Comparison of ENCODE assay signal across 1 cellular context in the genomic region with DNA sequence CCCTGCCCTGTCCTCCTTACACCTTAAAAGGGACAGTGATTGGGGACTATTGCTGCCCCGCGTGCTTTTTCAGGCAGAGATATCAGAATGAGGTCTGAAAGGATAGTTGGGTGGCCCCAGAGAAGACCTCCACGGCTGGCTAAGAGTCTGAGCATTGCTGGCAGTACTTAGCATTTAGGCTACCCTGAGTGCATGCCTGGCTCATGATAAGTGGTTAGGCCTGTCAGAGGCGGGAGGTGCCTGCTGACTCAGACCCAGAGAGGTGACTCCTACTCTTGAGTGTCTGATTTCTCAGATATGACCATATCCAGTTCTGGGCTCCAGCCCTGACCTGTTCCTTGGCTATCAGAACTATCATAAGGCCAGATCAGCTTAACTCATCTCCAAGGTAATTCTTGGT.
TF ChIP-seq lines count a peak whose summit lies in the region.

No MANE protein-coding gene starts in this region.

TF ChIP-seq in K562, 482 proteins besides CTCF, POLR2A, EP300 and RAD21 (continued from another document and continues in another):
- no peak for TF ChIP-seq NR3C1 (CRISPR knock-in tag; IDR thresholded peaks at IDR 0.05)
- TF ChIP-seq GABPB1 (CRISPR knock-in tag; IDR thresholded peaks at IDR 0.05) = peak; percentile 46; the same call in 1 of the 2 replicates
- TF ChIP-seq CREB1 (IDR thresholded peaks at IDR 0.05) = peak; percentile 50; the same call in 1 of the 2 replicates
- TF ChIP-seq CREB1 (CRISPR knock-in tag; IDR thresholded peaks at IDR 0.05) = peak; percentile 43; the same call in 1 of the 2 replicates
- TF ChIP-seq GTF2E2 (tag; IDR thresholded peaks at IDR 0.05) = no peak
- TF ChIP-seq ARNT (IDR thresholded peaks at IDR 0.05) = no peak
- TF ChIP-seq TBL1XR1 (IDR thresholded peaks at IDR 0.05; ENCODE audit: low read length in 2 of 2) = peak; percentile 47 to 64; a peak in 1 of 4 replicates
- no peak for TF ChIP-seq RBM25 (IDR thresholded peaks at IDR 0.05; ENCODE audit: low read depth, low read length, severe bottlenecking)
- TF ChIP-seq SMARCB1 (IDR thresholded peaks at IDR 0.05; ENCODE audit: insufficient read length, low read depth) = no peak
- no peak for TF ChIP-seq SAFB (IDR thresholded peaks at IDR 0.05; ENCODE audit: borderline replicate concordance, low read depth, low read length)
- peak; percentile 42; the same call in 1 of the 2 replicates for TF ChIP-seq MTA3 (IDR thresholded peaks at IDR 0.05; ENCODE audit: borderline replicate concordance)
- no peak for TF ChIP-seq ZNF586 (CRISPR knock-in tag; conservative IDR thresholded peaks at IDR 0.05)
- TF ChIP-seq CTBP1 (IDR thresholded peaks at IDR 0.05; ENCODE audit: borderline replicate concordance) = peak; percentile 72; the same call in 1 of the 2 replicates
- TF ChIP-seq ZNF830 (CRISPR knock-in tag; IDR thresholded peaks at IDR 0.05) = no peak
- peak in 1 of 3 experiments; percentile 16 for TF ChIP-seq YY1 (IDR thresholded peaks at IDR 0.05; ENCODE audit: borderline replicate concordance in 1 of 3, control insufficient read depth in 1 of 3, extremely low read depth in 1 of 3, insufficient read depth in 3 of 3, insufficient read length in 1 of 3, insufficient replicate concordance in 2 of 3, low read depth in 1 of 3, low read length in 2 of 3)
- no peak for TF ChIP-seq PHF21A (IDR thresholded peaks at IDR 0.05; ENCODE audit: borderline replicate concordance, low read depth)
- TF ChIP-seq, protein P1, sequence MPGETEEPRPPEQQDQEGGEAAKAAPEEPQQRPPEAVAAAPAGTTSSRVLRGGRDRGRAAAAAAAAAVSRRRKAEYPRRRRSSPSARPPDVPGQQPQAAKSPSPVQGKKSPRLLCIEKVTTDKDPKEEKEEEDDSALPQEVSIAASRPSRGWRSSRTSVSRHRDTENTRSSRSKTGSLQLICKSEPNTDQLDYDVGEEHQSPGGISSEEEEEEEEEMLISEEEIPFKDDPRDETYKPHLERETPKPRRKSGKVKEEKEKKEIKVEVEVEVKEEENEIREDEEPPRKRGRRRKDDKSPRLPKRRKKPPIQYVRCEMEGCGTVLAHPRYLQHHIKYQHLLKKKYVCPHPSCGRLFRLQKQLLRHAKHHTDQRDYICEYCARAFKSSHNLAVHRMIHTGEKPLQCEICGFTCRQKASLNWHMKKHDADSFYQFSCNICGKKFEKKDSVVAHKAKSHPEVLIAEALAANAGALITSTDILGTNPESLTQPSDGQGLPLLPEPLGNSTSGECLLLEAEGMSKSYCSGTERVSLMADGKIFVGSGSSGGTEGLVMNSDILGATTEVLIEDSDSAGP (CRISPR knock-in tag; IDR thresholded peaks at IDR 0.05) = no peak
- no peak for TF ChIP-seq RB1 (IDR thresholded peaks at IDR 0.05; ENCODE audit: low read depth)
- TF ChIP-seq DIDO1 (tag; IDR thresholded peaks at IDR 0.05; ENCODE audit: low read depth) = no peak
- TF ChIP-seq CCNT2 (IDR thresholded peaks at IDR 0.05; ENCODE audit: borderline replicate concordance, extremely low read depth, insufficient read length, low read depth, low read length) = peak; percentile 84
- 0 out of 2 replicates have a peak, but pooled peaks have one; percentile 48 for TF ChIP-seq SMAD4 (CRISPR knock-in tag; conservative IDR thresholded peaks at IDR 0.05)
- TF ChIP-seq, protein P2, sequence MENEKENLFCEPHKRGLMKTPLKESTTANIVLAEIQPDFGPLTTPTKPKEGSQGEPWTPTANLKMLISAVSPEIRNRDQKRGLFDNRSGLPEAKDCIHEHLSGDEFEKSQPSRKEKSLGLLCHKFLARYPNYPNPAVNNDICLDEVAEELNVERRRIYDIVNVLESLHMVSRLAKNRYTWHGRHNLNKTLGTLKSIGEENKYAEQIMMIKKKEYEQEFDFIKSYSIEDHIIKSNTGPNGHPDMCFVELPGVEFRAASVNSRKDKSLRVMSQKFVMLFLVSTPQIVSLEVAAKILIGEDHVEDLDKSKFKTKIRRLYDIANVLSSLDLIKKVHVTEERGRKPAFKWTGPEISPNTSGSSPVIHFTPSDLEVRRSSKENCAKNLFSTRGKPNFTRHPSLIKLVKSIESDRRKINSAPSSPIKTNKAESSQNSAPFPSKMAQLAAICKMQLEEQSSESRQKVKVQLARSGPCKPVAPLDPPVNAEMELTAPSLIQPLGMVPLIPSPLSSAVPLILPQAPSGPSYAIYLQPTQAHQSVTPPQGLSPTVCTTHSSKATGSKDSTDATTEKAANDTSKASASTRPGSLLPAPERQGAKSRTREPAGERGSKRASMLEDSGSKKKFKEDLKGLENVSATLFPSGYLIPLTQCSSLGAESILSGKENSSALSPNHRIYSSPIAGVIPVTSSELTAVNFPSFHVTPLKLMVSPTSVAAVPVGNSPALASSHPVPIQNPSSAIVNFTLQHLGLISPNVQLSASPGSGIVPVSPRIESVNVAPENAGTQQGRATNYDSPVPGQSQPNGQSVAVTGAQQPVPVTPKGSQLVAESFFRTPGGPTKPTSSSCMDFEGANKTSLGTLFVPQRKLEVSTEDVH (IDR thresholded peaks at IDR 0.05; ENCODE audit: low read depth, partially characterized antibody) = no peak
- peak; percentile 45; the same call in 1 of the 2 replicates for TF ChIP-seq ZFX (CRISPR knock-in tag; IDR thresholded peaks at IDR 0.05)
- peak; percentile 49; the same call in 1 of the 2 replicates for TF ChIP-seq MAFK (IDR thresholded peaks at IDR 0.05; ENCODE audit: low read length)
- TF ChIP-seq MAFG (tag; conservative IDR thresholded peaks at IDR 0.05) = 0 out of 2 replicates have a peak, but pooled peaks have one; percentile 17
- TF ChIP-seq, protein P3, sequence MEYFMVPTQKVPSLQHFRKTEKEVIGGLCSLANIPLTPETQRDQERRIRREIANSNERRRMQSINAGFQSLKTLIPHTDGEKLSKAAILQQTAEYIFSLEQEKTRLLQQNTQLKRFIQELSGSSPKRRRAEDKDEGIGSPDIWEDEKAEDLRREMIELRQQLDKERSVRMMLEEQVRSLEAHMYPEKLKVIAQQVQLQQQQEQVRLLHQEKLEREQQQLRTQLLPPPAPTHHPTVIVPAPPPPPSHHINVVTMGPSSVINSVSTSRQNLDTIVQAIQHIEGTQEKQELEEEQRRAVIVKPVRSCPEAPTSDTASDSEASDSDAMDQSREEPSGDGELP (CRISPR knock-in tag; IDR thresholded peaks at IDR 0.05; ENCODE audit: borderline replicate concordance) = peak; percentile 73
- TF ChIP-seq, protein P4, sequence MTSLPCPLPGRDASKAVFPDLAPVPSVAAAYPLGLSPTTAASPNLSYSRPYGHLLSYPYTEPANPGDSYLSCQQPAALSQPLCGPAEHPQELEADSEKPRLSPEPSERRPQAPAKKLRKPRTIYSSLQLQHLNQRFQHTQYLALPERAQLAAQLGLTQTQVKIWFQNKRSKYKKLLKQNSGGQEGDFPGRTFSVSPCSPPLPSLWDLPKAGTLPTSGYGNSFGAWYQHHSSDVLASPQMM (CRISPR knock-in tag; IDR thresholded peaks at IDR 0.05) = no peak
- TF ChIP-seq ZEB2 (IDR thresholded peaks at IDR 0.05) = peak; percentile 74
- peak; percentile 86 for TF ChIP-seq KLF16 (IDR thresholded peaks at IDR 0.05)
- no peak for TF ChIP-seq RBM39 (optimal IDR thresholded peaks at IDR 0.05; ENCODE audit: low read depth, low read length)
- TF ChIP-seq ARHGAP35 (IDR thresholded peaks at IDR 0.05; ENCODE audit: partially characterized antibody) = no peak
- no peak for TF ChIP-seq ZSCAN29 (IDR thresholded peaks at IDR 0.05)
- TF ChIP-seq, protein P5, sequence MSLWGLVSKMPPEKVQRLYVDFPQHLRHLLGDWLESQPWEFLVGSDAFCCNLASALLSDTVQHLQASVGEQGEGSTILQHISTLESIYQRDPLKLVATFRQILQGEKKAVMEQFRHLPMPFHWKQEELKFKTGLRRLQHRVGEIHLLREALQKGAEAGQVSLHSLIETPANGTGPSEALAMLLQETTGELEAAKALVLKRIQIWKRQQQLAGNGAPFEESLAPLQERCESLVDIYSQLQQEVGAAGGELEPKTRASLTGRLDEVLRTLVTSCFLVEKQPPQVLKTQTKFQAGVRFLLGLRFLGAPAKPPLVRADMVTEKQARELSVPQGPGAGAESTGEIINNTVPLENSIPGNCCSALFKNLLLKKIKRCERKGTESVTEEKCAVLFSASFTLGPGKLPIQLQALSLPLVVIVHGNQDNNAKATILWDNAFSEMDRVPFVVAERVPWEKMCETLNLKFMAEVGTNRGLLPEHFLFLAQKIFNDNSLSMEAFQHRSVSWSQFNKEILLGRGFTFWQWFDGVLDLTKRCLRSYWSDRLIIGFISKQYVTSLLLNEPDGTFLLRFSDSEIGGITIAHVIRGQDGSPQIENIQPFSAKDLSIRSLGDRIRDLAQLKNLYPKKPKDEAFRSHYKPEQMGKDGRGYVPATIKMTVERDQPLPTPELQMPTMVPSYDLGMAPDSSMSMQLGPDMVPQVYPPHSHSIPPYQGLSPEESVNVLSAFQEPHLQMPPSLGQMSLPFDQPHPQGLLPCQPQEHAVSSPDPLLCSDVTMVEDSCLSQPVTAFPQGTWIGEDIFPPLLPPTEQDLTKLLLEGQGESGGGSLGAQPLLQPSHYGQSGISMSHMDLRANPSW (CRISPR knock-in tag; IDR thresholded peaks at IDR 0.05) = no peak
- no peak; the same call in 1 of the 2 replicates for TF ChIP-seq ZNF24 (IDR thresholded peaks at IDR 0.05)
- TF ChIP-seq, protein P6, sequence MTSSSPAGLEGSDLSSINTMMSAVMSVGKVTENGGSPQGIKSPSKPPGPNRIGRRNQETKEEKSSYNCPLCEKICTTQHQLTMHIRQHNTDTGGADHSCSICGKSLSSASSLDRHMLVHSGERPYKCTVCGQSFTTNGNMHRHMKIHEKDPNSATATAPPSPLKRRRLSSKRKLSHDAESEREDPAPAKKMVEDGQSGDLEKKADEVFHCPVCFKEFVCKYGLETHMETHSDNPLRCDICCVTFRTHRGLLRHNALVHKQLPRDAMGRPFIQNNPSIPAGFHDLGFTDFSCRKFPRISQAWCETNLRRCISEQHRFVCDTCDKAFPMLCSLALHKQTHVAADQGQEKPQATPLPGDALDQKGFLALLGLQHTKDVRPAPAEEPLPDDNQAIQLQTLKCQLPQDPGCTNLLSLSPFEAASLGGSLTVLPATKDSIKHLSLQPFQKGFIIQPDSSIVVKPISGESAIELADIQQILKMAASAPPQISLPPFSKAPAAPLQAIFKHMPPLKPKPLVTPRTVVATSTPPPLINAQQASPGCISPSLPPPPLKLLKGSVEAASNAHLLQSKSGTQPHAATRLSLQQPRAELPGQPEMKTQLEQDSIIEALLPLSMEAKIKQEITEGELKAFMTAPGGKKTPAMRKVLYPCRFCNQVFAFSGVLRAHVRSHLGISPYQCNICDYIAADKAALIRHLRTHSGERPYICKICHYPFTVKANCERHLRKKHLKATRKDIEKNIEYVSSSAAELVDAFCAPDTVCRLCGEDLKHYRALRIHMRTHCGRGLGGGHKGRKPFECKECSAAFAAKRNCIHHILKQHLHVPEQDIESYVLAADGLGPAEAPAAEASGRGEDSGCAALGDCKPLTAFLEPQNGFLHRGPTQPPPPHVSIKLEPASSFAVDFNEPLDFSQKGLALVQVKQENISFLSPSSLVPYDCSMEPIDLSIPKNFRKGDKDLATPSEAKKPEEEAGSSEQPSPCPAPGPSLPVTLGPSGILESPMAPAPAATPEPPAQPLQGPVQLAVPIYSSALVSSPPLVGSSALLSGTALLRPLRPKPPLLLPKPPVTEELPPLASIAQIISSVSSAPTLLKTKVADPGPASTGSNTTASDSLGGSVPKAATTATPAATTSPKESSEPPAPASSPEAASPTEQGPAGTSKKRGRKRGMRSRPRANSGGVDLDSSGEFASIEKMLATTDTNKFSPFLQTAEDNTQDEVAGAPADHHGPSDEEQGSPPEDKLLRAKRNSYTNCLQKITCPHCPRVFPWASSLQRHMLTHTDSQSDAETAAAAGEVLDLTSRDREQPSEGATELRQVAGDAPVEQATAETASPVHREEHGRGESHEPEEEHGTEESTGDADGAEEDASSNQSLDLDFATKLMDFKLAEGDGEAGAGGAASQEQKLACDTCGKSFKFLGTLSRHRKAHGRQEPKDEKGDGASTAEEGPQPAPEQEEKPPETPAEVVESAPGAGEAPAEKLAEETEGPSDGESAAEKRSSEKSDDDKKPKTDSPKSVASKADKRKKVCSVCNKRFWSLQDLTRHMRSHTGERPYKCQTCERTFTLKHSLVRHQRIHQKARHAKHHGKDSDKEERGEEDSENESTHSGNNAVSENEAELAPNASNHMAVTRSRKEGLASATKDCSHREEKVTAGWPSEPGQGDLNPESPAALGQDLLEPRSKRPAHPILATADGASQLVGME (CRISPR knock-in tag; IDR thresholded peaks at IDR 0.05) = no peak
- no peak for TF ChIP-seq SLC30A9 (CRISPR knock-in tag; IDR thresholded peaks at IDR 0.05)
- TF ChIP-seq, protein P7, sequence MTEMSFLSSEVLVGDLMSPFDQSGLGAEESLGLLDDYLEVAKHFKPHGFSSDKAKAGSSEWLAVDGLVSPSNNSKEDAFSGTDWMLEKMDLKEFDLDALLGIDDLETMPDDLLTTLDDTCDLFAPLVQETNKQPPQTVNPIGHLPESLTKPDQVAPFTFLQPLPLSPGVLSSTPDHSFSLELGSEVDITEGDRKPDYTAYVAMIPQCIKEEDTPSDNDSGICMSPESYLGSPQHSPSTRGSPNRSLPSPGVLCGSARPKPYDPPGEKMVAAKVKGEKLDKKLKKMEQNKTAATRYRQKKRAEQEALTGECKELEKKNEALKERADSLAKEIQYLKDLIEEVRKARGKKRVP (CRISPR knock-in tag; IDR thresholded peaks at IDR 0.05) = no peak
- no peak for TF ChIP-seq ZNF184 (CRISPR knock-in tag; IDR thresholded peaks at IDR 0.05)
- TF ChIP-seq NEUROD1 (IDR thresholded peaks at IDR 0.05; ENCODE audit: borderline replicate concordance, low read depth, low read length, partially characterized antibody) = peak; percentile 27
- TF ChIP-seq, protein P8, sequence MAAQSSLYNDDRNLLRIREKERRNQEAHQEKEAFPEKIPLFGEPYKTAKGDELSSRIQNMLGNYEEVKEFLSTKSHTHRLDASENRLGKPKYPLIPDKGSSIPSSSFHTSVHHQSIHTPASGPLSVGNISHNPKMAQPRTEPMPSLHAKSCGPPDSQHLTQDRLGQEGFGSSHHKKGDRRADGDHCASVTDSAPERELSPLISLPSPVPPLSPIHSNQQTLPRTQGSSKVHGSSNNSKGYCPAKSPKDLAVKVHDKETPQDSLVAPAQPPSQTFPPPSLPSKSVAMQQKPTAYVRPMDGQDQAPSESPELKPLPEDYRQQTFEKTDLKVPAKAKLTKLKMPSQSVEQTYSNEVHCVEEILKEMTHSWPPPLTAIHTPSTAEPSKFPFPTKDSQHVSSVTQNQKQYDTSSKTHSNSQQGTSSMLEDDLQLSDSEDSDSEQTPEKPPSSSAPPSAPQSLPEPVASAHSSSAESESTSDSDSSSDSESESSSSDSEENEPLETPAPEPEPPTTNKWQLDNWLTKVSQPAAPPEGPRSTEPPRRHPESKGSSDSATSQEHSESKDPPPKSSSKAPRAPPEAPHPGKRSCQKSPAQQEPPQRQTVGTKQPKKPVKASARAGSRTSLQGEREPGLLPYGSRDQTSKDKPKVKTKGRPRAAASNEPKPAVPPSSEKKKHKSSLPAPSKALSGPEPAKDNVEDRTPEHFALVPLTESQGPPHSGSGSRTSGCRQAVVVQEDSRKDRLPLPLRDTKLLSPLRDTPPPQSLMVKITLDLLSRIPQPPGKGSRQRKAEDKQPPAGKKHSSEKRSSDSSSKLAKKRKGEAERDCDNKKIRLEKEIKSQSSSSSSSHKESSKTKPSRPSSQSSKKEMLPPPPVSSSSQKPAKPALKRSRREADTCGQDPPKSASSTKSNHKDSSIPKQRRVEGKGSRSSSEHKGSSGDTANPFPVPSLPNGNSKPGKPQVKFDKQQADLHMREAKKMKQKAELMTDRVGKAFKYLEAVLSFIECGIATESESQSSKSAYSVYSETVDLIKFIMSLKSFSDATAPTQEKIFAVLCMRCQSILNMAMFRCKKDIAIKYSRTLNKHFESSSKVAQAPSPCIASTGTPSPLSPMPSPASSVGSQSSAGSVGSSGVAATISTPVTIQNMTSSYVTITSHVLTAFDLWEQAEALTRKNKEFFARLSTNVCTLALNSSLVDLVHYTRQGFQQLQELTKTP (IDR thresholded peaks at IDR 0.05; ENCODE audit: low read depth in 1 of 2, partially characterized antibody in 2 of 2) = peak in 1 of 2 experiments; percentile 22
- TF ChIP-seq ZNF316 (IDR thresholded peaks at IDR 0.05) = peak; percentile 27; the same call in 1 of the 2 replicates
- no peak for TF ChIP-seq ATF1 (CRISPR knock-in tag; IDR thresholded peaks at IDR 0.05)
- TF ChIP-seq ATF1 (tag; IDR thresholded peaks at IDR 0.05) = peak; percentile 31; the same call in 1 of the 2 replicates
